In genomic region chr6:157436944-157437336, GRCh38 we compare ENCODE assay signal across 24 cellular contexts. TPM values are rescaled to one million over a fixed set of nuclear protein-coding genes. Genes with fewer than 3 reads are reported as not detected.
DNase-seq lines count a peak whose midpoint lies in the region; ATAC-seq, FAIRE-seq and TF ChIP-seq lines count a peak whose summit lies in the region.
"Had no signal": no experiment of that assay in that cellular context is flagged by ENCODE, and none has a peak within 500 bp of the region (broad histone marks: within the 10 kb centered on the region; RNA-seq: fewer than 3 reads in every experiment).

No MANE protein-coding gene starts in this region.

- H3K36me3 ChIP-seq in K562 (ENCODE audit: control insufficient read depth, insufficient read depth, low read length), result no peaks in the 10 kb centered on the region
- no peaks in the 10 kb centered on the region for H3K36me3 ChIP-seq in neural progenitor cell
- no peaks in the 10 kb centered on the region for H3K36me3 ChIP-seq in hepatocyte (replicated peaks; ENCODE audit: insufficient read depth, low read depth)
- H3K36me3 ChIP-seq in tibial nerve, result no peaks in the 10 kb centered on the region
- H3K36me3 ChIP-seq: BLaER1, HAP-1 had no signal

- no peaks in the 10 kb centered on the region for H3K9me3 Mint-ChIP-seq in neural progenitor cell
- H3K9me3 Mint-ChIP-seq: CD4-positive, alpha-beta T cell had no signal

- TF ChIP-seq EP300 in K562 (IDR thresholded peaks at IDR 0.05; ENCODE audit: low read length) (no peak), tibial nerve (IDR thresholded peaks at IDR 0.05) (no peak)

- no peaks in the 10 kb centered on the region for H3K36me3 Mint-ChIP-seq in neural progenitor cell

- H3K79me2 ChIP-seq in K562 (ENCODE audit: control insufficient read depth, insufficient read depth, low read length) (peaks cover 3% of the 10 kb centered on the region; the same call in 1 of the 3 replicates), neural progenitor cell (ENCODE audit: low read depth) (no peaks in the 10 kb centered on the region), hepatocyte (peaks cover 23% of the 10 kb centered on the region)

- H3K9me3 ChIP-seq in K562 (replicated peaks; ENCODE audit: control insufficient read depth, insufficient read depth, low read depth, low read length) (no peaks in the 10 kb centered on the region), neural progenitor cell (ENCODE audit: low read depth) (no peaks in the 10 kb centered on the region), hepatocyte (ENCODE audit: low read depth) (no peaks in the 10 kb centered on the region), tibial nerve (no peaks in the 10 kb centered on the region)
- H3K9me3 ChIP-seq: BLaER1, HAP-1 had no signal

- POLR2A ChIA-PET in K562 (lab: Yijun Ruan, JAX), result interaction anchor here (0.9 kb wide), 1 partner anchor 12 kb away, joined by 3 read pairs; no protein-coding TSS in a partner anchor

- no peak overlapping the region for H2AFZ ChIP-seq in K562 (ENCODE audit: low read depth, low read length)
- H2AFZ ChIP-seq in neural progenitor cell (replicated peaks), result no peak overlapping the region
- no peak overlapping the region for H2AFZ ChIP-seq in hepatocyte
- H2AFZ ChIP-seq: PC-9 had no signal

- no peak for FAIRE-seq in K562 (lab: Jason Lieb, UNC)

- intact Hi-C loops in Right ventricle myocardium inferior (cut with DNase I) (no loop called here), cardiac septum (cut with DNase I) (no loop called here), K562 (cut with micrococcal nuclease) (no loop called here)

- H3K4me1 ChIP-seq in K562 (replicated peaks in 1 of 2; ENCODE audit: control insufficient read depth in 2 of 2, insufficient read depth in 2 of 2, low read length in 2 of 2) (peaks cover 7 to 11% of the 10 kb centered on the region in 2 experiments), neural progenitor cell (peaks cover 6% of the 10 kb centered on the region), hepatocyte (ENCODE audit: insufficient read depth) (peaks cover 17% of the 10 kb centered on the region), tibial nerve (peaks cover 0 to 24% (median 3%) of the 10 kb centered on the region in 4 donors)
- H3K4me1 ChIP-seq: BLaER1 had no signal

- no peaks in the 10 kb centered on the region for H3K9me1 ChIP-seq in K562 (ENCODE audit: control insufficient read depth, insufficient read depth, low read length)

- no peak for TF ChIP-seq RAD21 in K562 (CRISPR knock-in tag; conservative IDR thresholded peaks at IDR 0.05 in 1 of 2, IDR thresholded peaks at IDR 0.05 in 1 of 2)

- H3K4me2 ChIP-seq in K562 (ENCODE audit: insufficient read depth, low read length) (no peak overlapping the region), neural progenitor cell (no peak overlapping the region), hepatocyte (no peak overlapping the region)
- H3K4me2 ChIP-seq: BLaER1, PC-9 had no signal

- peak overlapping the region; percentile 77 for H3K27ac Mint-ChIP-seq in neural progenitor cell
- H3K27ac Mint-ChIP-seq: CD4-positive, alpha-beta T cell had no signal

- no peak for DNase-seq in Right ventricle myocardium inferior (ENCODE audit: missing footprints)
- DNase-seq in cardiac septum (ENCODE audit: low spot score), result no peak
- no peak for DNase-seq in K562 (ENCODE audit: extremely low read depth in 1 of 4, low spot score in 3 of 4)
- no peak for DNase-seq in neural progenitor cell (ENCODE audit: low spot score)
- DNase-seq in substantia nigra (lab: John Stamatoyannopoulos, UW), result no peak
- DNase-seq in hepatocyte (ENCODE audit: low spot score), result no peak
- DNase-seq in tibial nerve (ENCODE audit: low spot score in 2 of 2), result no peak
- DNase-seq in pons (ENCODE audit: low spot score), result no peak
- DNase-seq: ACHN; CD4-positive, alpha-beta T cell; COR-L47; DMS79; KG1; NCI-H1092; NCI-H1436; NCI-H187 treated with DMSO at 0.1 percent for 48 hours; NCI-H2107; NCI-H510A; PC-9 had no signal

- H4K20me1 ChIP-seq in K562 (replicated peaks; ENCODE audit: control insufficient read depth, insufficient read depth, low read length), result no peaks in the 10 kb centered on the region
- no peaks in the 10 kb centered on the region for H4K20me1 ChIP-seq in neural progenitor cell (ENCODE audit: low read depth)
- H4K20me1 ChIP-seq in hepatocyte (ENCODE audit: insufficient read depth, poor library complexity, severe bottlenecking), result no peaks in the 10 kb centered on the region
- H4K20me1 ChIP-seq: BLaER1 had no signal

- no peak overlapping the region for H3K27ac ChIP-seq in K562 (ENCODE audit: extremely low read depth, low read depth, low read length)
- H3K27ac ChIP-seq in neural progenitor cell, result no peak overlapping the region
- peak overlapping the region; percentile 77 for H3K27ac ChIP-seq in substantia nigra (ENCODE audit: low read depth, low read length, poor library complexity, severe bottlenecking)
- H3K27ac ChIP-seq in hepatocyte, result no peak overlapping the region
- no peak overlapping the region for H3K27ac ChIP-seq in tibial nerve
- H3K27ac ChIP-seq: 22Rv1, BLaER1, HL-60, PC-9, RWPE1 had no signal

- H3K27me3 ChIP-seq in K562 (ENCODE audit: control insufficient read depth in 2 of 2, insufficient read depth in 2 of 2, low read length in 2 of 2) (no peaks in the 10 kb centered on the region), neural progenitor cell (no peaks in the 10 kb centered on the region), hepatocyte (no peaks in the 10 kb centered on the region), tibial nerve (no peaks in the 10 kb centered on the region)
- H3K27me3 ChIP-seq: BLaER1 had no signal

- no TSS peak for BruUV-seq in K562 (replicated peaks; lab: Mats Ljungman, UMichigan)

- H3K27me3 Mint-ChIP-seq in neural progenitor cell (ENCODE audit: insufficient read depth, low read depth), result no peaks in the 10 kb centered on the region
- H3K27me3 Mint-ChIP-seq: CD4-positive, alpha-beta T cell had no signal

- no peak overlapping the region for H3K4me3 ChIP-seq in K562
- no peak overlapping the region for H3K4me3 ChIP-seq in neural progenitor cell
- H3K4me3 ChIP-seq in hepatocyte, result no peak overlapping the region
- no peak overlapping the region for H3K4me3 ChIP-seq in tibial nerve
- H3K4me3 ChIP-seq: BLaER1, HAP-1, PC-9 had no signal

- in situ Hi-C loops in K562 (cut with MboI), result no loop called here

- no peaks in the 10 kb centered on the region for H3K9me2 ChIP-seq in hepatocyte (replicated peaks; ENCODE audit: insufficient read depth)

- CTCF ChIA-PET in K562 (lab: Yijun Ruan, JAX; ENCODE audit: low intra/inter-chr PET ratio), result interaction anchor here (0.6 kb wide), 1 partner anchor 1736 kb away, joined by 6 read pairs; no protein-coding TSS in a partner anchor

- no peak overlapping the region for H3K4me3 Mint-ChIP-seq in neural progenitor cell
- H3K4me3 Mint-ChIP-seq: CD4-positive, alpha-beta T cell had no signal

- H3F3A ChIP-seq in neural progenitor cell (ENCODE audit: low read depth), result no peaks in the 10 kb centered on the region

- H3K9ac ChIP-seq in K562 (ENCODE audit: insufficient read depth in 1 of 2, low read depth in 2 of 2, low read length in 2 of 2) (peak overlapping the region in 1 of 2 experiments; percentile 57; a peak in 1 of 4 replicates), neural progenitor cell (no peak overlapping the region)
- H3K9ac ChIP-seq: BLaER1 had no signal

- no peak for TF ChIP-seq CTCF in K562 (IDR thresholded peaks at IDR 0.05 in 2 of 3, conservative IDR thresholded peaks at IDR 0.05 in 1 of 3; ENCODE audit: insufficient read depth in 2 of 3, low read depth in 1 of 3, low read length in 3 of 3)
- no peak for TF ChIP-seq CTCF in neural progenitor cell (IDR thresholded peaks at IDR 0.05)
- TF ChIP-seq CTCF in hepatocyte (IDR thresholded peaks at IDR 0.05; ENCODE audit: poor library complexity), result no peak
- TF ChIP-seq CTCF in tibial nerve (IDR thresholded peaks at IDR 0.05), result no peak

- ATAC-seq in Right ventricle myocardium inferior, result peak; percentile 23
- peak; percentile 42; the same call in 2 of the 3 replicates for ATAC-seq in K562

- H3K4me1 Mint-ChIP-seq in neural progenitor cell, result peaks cover 42% of the 10 kb centered on the region

- TF ChIP-seq POLR2A in K562 (conservative IDR thresholded peaks at IDR 0.05) (no peak), tibial nerve (IDR thresholded peaks at IDR 0.05) (no peak)

- 85% methylated on average over 4 of the region's 4 CpGs for WGBS in K562 (ENCODE audit: insufficient coverage, low coverage, missing lambda C conversion rate)
- WGBS in hepatocyte (ENCODE audit: low lambda C conversion rate, missing lambda C conversion rate), result 94% methylated on average over 4 of the region's 4 CpGs
- WGBS in tibial nerve, 2 donors, result 81 to 84% methylated on average over 3 to 4 of the region's 4 CpGs

TF ChIP-seq in K562, 482 proteins besides CTCF, POLR2A, EP300 and RAD21 (continues in another document):
- TF ChIP-seq WHSC1 (IDR thresholded peaks at IDR 0.05; ENCODE audit: low read length) (no peak), HDAC1 (IDR thresholded peaks at IDR 0.05) (no peak), ZNF311 (CRISPR knock-in tag; IDR thresholded peaks at IDR 0.05) (no peak), ELF4 (CRISPR knock-in tag; IDR thresholded peaks at IDR 0.05) (no peak)

RNA-seq across cellular contexts. Expression of gene ZDHHC14, which starts 56.0 kb away (rescaled TPM):
- total RNA-seq in Right ventricle myocardium inferior (12.7 TPM), cardiac septum (26.1 TPM), K562 (2014; rRNA removed) (17.2 and 20.6 TPM in 2 replicates), K562 (2014; rRNA removed; fragmentation: Illumina TruSeq; extraction: Trizol) (9.3 and 10.2 TPM in 2 replicates), K562 (2015; rRNA removed; fragmentation: Illumina TruSeq; extraction: Trizol) (12.1 and 13.8 TPM in 2 replicates), K562 (2021) (23.1 and 24.2 TPM in 2 replicates), neural progenitor cell (ENCODE audit: low replicate concordance) (7.1 and 14.5 TPM in 2 replicates), hepatocyte (11.8 and 17.3 TPM in 2 replicates), tibial nerve (10 to 100 TPM; 11.4 to 20.8 (median 15.6) TPM)
- total RNA-seq in K562 (2011; cell fraction: chromatin; rRNA removed; ENCODE audit: low replicate concordance), result 37.6 and 49.9 TPM in 2 replicates
- total RNA-seq in K562 (2011; cell fraction: nucleolus; rRNA removed), result 23.3 and 28.0 TPM in 2 replicates
- total RNA-seq in K562 (2011; cell fraction: nucleoplasm; rRNA removed), result 34.2 and 58.8 TPM in 2 replicates
- polyA plus RNA-seq in K562 (2011; rRNA removed) (6.1 and 9.4 TPM in 2 replicates), K562 (2014; fragmentation: Illumina TruSeq; extraction: Trizol) (15.3 and 21.4 TPM in 2 replicates), K562 (2014; fragmentation: Nextera tagmentation; extraction: Ambion mirVana) (under 1 TPM; 0.92 to 0.98 TPM), K562 (2014; rRNA removed) (13.5 and 19.4 TPM in 2 replicates), hepatocyte (20.2 and 25.2 TPM in 2 replicates)
- 5.7 and 25.9 TPM in 2 replicates for polyA plus RNA-seq in K562 (2011; cell fraction: cytosol; rRNA removed)
- polyA plus RNA-seq in K562 (2011; cell fraction: nucleus; rRNA removed), result 9.8 and 25.2 TPM in 2 replicates
- 15.2 and 17.9 TPM in 2 replicates for polyA plus RNA-seq in K562 (2012)
- 4.9 and 9.7 TPM in 2 replicates for polyA minus RNA-seq in K562 (2011; rRNA and poly(A)+ RNA removed)
- 5.5 and 9.4 TPM in 2 replicates for polyA minus RNA-seq in K562 (2011; cell fraction: cytosol; rRNA and poly(A)+ RNA removed)
- polyA minus RNA-seq in K562 (2011; cell fraction: nucleus; rRNA and poly(A)+ RNA removed), result 9.3 and 15.9 TPM in 2 replicates
